8 cellular contexts compared by ENCODE assay signal in genomic region chr15:50003786-50004334, GRCh38.
DNase-seq lines count a peak whose midpoint lies in the region; ATAC-seq and TF ChIP-seq lines count a peak whose summit lies in the region.

No MANE protein-coding gene starts in this region.

- CTCF ChIA-PET in PC-3 (lab: Charles Lee), result interaction anchor here (0.7 to 1.0 kb wide), 3 partner anchors 41 to 581 kb away, joined by 3 read pairs; no protein-coding TSS in a partner anchor

- no peaks in the 10 kb centered on the region; the same call in 1 of the 2 replicates for H3K9me3 ChIP-seq in HUES48 (ENCODE audit: control insufficient read depth, insufficient read depth, low read length)
- no peaks in the 10 kb centered on the region for H3K9me3 ChIP-seq in PC-3 (ENCODE audit: low read length)
- H3K9me3 ChIP-seq in neural progenitor cell (ENCODE audit: low read depth), result no peaks in the 10 kb centered on the region

- peak overlapping the region; percentile 73 for H2AFZ ChIP-seq in PC-3 (ENCODE audit: low read length)
- H2AFZ ChIP-seq in neural progenitor cell (replicated peaks), result peak overlapping the region; percentile 91

- H3K27ac Mint-ChIP-seq in neural progenitor cell, result peak overlapping the region; percentile 80

- intact Hi-C loops in PC-3 (cut with micrococcal nuclease), result loop anchor here (1.0 to 5.0 kb wide), 7 partner anchors 47 to 769 kb away; partner anchors contain the start of gene FGF7

- H3F3A ChIP-seq in PC-3 (ENCODE audit: low read length, unreplicated experiment) (no peaks in the 10 kb centered on the region), neural progenitor cell (ENCODE audit: low read depth) (peaks cover 24% of the 10 kb centered on the region)

- no peaks in the 10 kb centered on the region for H3K27me3 ChIP-seq in HUES48 (ENCODE audit: control insufficient read depth, insufficient read depth, low read length)
- H3K27me3 ChIP-seq in PC-3 (ENCODE audit: low read length), result no peaks in the 10 kb centered on the region
- no peaks in the 10 kb centered on the region for H3K27me3 ChIP-seq in neural progenitor cell

- H3K4me3 Mint-ChIP-seq in activated T-cell treated with anti-CD3 and anti-CD28 coated beads, Interleukin-2, amount 50 U/mL, for 4 hours, result no peak overlapping the region
- H3K4me3 Mint-ChIP-seq in neural progenitor cell, result no peak overlapping the region

- ATAC-seq in GM21528 (IDR thresholded peaks at IDR 0.05; ENCODE audit: low FRiP score, unreplicated experiment) (peak; percentile 99), PC-3 (peak; percentile 100)
- ATAC-seq in activated T-cell treated with anti-CD3 and anti-CD28 coated beads, Interleukin-2, amount 50 U/mL, for 4 hours, result peak; percentile 86

- peak overlapping the region; percentile 70 for H3K4me2 ChIP-seq in PC-3 (ENCODE audit: low read length)
- peak overlapping the region; percentile 70 for H3K4me2 ChIP-seq in neural progenitor cell

- H3K36me3 ChIP-seq in HUES48 (ENCODE audit: control insufficient read depth, insufficient read depth, low read length) (no peaks in the 10 kb centered on the region), PC-3 (ENCODE audit: low read depth, low read length) (no peaks in the 10 kb centered on the region), neural progenitor cell (no peaks in the 10 kb centered on the region)

- TF ChIP-seq CTCF in PC-3 (conservative IDR thresholded peaks at IDR 0.05; ENCODE audit: low read depth, low read length) (peak; percentile 78), neural progenitor cell (IDR thresholded peaks at IDR 0.05) (peak; percentile 89)

- no TSS peak for BruUV-seq in PC-3 (replicated peaks; lab: Mats Ljungman, UMichigan)

- H4K20me1 ChIP-seq in PC-3 (ENCODE audit: low read length) (no peaks in the 10 kb centered on the region), neural progenitor cell (ENCODE audit: low read depth) (no peaks in the 10 kb centered on the region)

- peak; percentile 6 for DNase-seq in DMS 273 treated with DMSO at 0.1 percent for 48 hours (lab: John Stamatoyannopoulos, UW)
- peak; percentile 87 for DNase-seq in PC-3
- peak; percentile 20 for DNase-seq in activated T-cell treated with anti-CD3 and anti-CD28 coated beads, Interleukin-2, amount 50 U/mL, for 4 hours
- DNase-seq in fibroblast of the conjunctiva (ENCODE audit: low read depth), result peak; percentile 88
- DNase-seq in neural progenitor cell (ENCODE audit: low spot score), result peak; percentile 94
- DNase-seq in substantia nigra (lab: John Stamatoyannopoulos, UW), result peak; percentile 2 to 87 (median 71)

- POLR2A ChIA-PET in PC-3 (lab: Charles Lee; ENCODE audit: unreplicated experiment), result no interaction called here

- no peaks in the 10 kb centered on the region for H3K36me3 Mint-ChIP-seq in activated T-cell treated with anti-CD3 and anti-CD28 coated beads, Interleukin-2, amount 50 U/mL, for 4 hours (ENCODE audit: insufficient read depth)
- H3K36me3 Mint-ChIP-seq in neural progenitor cell, result no peaks in the 10 kb centered on the region

- H3K27ac ChIP-seq in HUES48 (ENCODE audit: low read depth, low read length) (peak overlapping the region; percentile 63), PC-3 (ENCODE audit: low read length) (no peak overlapping the region; the same call in 1 of the 2 replicates), neural progenitor cell (peak overlapping the region; percentile 6), substantia nigra (ENCODE audit: low read depth, low read length, poor library complexity, severe bottlenecking) (peak overlapping the region; percentile 95)

- H3K9me3 Mint-ChIP-seq in activated T-cell treated with anti-CD3 and anti-CD28 coated beads, Interleukin-2, amount 50 U/mL, for 4 hours, result no peaks in the 10 kb centered on the region
- no peaks in the 10 kb centered on the region for H3K9me3 Mint-ChIP-seq in neural progenitor cell

- H3K9ac ChIP-seq in HUES48 (ENCODE audit: low read depth, low read length), result no peak overlapping the region
- no peak overlapping the region; the same call in 1 of the 2 replicates for H3K9ac ChIP-seq in PC-3 (ENCODE audit: low read length)
- no peak overlapping the region for H3K9ac ChIP-seq in neural progenitor cell

- H3K4me1 ChIP-seq in HUES48 (ENCODE audit: control insufficient read depth, insufficient read depth, low read length) (peaks cover 24% of the 10 kb centered on the region), PC-3 (ENCODE audit: insufficient read depth, low read length) (peaks cover 10% of the 10 kb centered on the region; the same call in 1 of the 2 replicates), neural progenitor cell (peaks cover 30% of the 10 kb centered on the region)

- H3K9me2 ChIP-seq in PC-3 (replicated peaks; ENCODE audit: low read length), result no peaks in the 10 kb centered on the region

- H3K79me2 ChIP-seq in PC-3 (ENCODE audit: low read length) (no peaks in the 10 kb centered on the region), neural progenitor cell (ENCODE audit: low read depth) (no peaks in the 10 kb centered on the region)

- H3K4me3 ChIP-seq in HUES48 (ENCODE audit: low read depth, low read length) (peak overlapping the region; percentile 44), PC-3 (ENCODE audit: low read length) (no peak overlapping the region), neural progenitor cell (peak overlapping the region; percentile 21)

- peaks cover 3% of the 10 kb centered on the region for H3K27me3 Mint-ChIP-seq in activated T-cell treated with anti-CD3 and anti-CD28 coated beads, Interleukin-2, amount 50 U/mL, for 4 hours (ENCODE audit: low read depth)
- no peaks in the 10 kb centered on the region for H3K27me3 Mint-ChIP-seq in neural progenitor cell (ENCODE audit: insufficient read depth, low read depth)

- peaks cover 6% of the 10 kb centered on the region for H3K4me1 Mint-ChIP-seq in activated T-cell treated with anti-CD3 and anti-CD28 coated beads, Interleukin-2, amount 50 U/mL, for 4 hours (ENCODE audit: low read depth)
- H3K4me1 Mint-ChIP-seq in neural progenitor cell, result peaks cover 19% of the 10 kb centered on the region

Comparison
In these comparisons a context has a peak if more than half of its experiments do, and no peak if none do; other contexts are left out.
1. DNase-seq: peak in every context shown above with its lines; median percentile 94 in neural progenitor cell; 88 in fibroblast of the conjunctiva; 87 in PC-3; 71 in substantia nigra; 20 in activated T-cell treated with anti-CD3 and anti-CD28 coated beads, Interleukin-2, amount 50 U/mL, for 4 hours; 6 in DMS 273 treated with DMSO at 0.1 percent for 48 hours.